27 cellular contexts compared by ENCODE assay signal in the genomic region with DNA sequence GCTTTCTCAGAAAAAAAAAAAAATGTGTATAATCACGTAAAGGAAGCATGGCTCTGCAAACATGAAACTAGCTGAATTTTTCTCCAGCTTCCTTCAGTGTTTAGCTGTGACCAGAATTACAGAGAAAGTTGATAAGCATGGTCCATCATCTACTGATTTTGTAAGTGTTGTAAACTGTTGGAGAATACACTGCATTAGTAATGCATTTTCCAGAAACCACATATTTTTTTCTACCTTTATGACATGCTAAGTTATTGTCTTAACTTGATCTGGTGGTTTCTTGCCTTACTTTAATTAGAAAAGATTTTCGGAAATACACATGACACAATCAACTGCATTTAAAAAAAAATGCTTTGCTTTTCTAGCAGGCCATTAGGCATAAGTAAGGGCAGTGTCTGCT.
A peak's percentile ranks its signal among the peaks of the same experiment; 100 is the strongest.
DNase-seq lines count a peak whose midpoint lies in the region; TF ChIP-seq lines count a peak whose summit lies in the region.
"Had no signal": no experiment of that assay in that cellular context is flagged by ENCODE, and none has a peak within 500 bp of the region (broad histone marks: within the 10 kb centered on the region; RNA-seq: fewer than 3 reads in every experiment).

No MANE protein-coding gene starts in this region.

- no peaks in the 10 kb centered on the region for H3K36me3 ChIP-seq in breast epithelium
- H3K36me3 ChIP-seq: esophagus muscularis mucosa, gastroesophageal sphincter, neutrophil, prostate gland, sigmoid colon, SJCRH30 had no signal

- peak overlapping the region; percentile 51 to 72 for H3K27ac ChIP-seq in breast epithelium
- H3K27ac ChIP-seq: C4-2B, esophagus muscularis mucosa, gastroesophageal sphincter, neutrophil, prostate gland, SJCRH30 had no signal

- DNase-seq in M059J (ENCODE audit: low read depth) (peak; percentile 72), breast epithelium (ENCODE audit: low spot score in 2 of 2) (no peak), iris pigment epithelial cell (ENCODE audit: low read depth) (peak; percentile 34), hypothalamus (lab: John Stamatoyannopoulos, UW) (no peak), cerebellum (ENCODE audit: low spot score) (no peak), retina (no peak), hepatic stellate cell (ENCODE audit: low spot score) (no peak)
- DNase-seq: activated B cell treated with CpG ODN at 0.5 μM for 24 hours; activated CD4-positive, alpha-beta T cell treated with anti-CD3 and anti-CD28 coated beads, Interleukin-2, amount 10 ng/mL, durations not matched to agents 7 days and 5 days; activated effector memory CD4-positive, alpha-beta T cell treated with anti-CD3 and anti-CD28 coated beads, Interleukin-2, amount 50 U/mL, for 16 hours; activated T-cell treated with anti-CD3 and anti-CD28 coated beads, Interleukin-2, amount 50 U/mL, for 1 hour; aorta; Caco-2; DMS53; endodermal cell; left ventricle myocardium superior; NCI-H146; NCI-H2107; NCI-H82; sigmoid colon; SJCRH30; stimulated activated CD4-positive, alpha-beta T cell treated with anti-CD3 and anti-CD28 coated beads, Interleukin-4, amount 100 ng/mL, for 4 hours had no signal

- TF ChIP-seq CTCF in breast epithelium (IDR thresholded peaks at IDR 0.05) = no peak

- no peak overlapping the region for H3K4me3 ChIP-seq in breast epithelium
- H3K4me3 ChIP-seq: esophagus muscularis mucosa, gastroesophageal sphincter, prostate gland, sigmoid colon, SJCRH30 had no signal

- TF ChIP-seq POLR2A in breast epithelium (IDR thresholded peaks at IDR 0.05) = no peak

- H3K9me3 ChIP-seq in breast epithelium = no peaks in the 10 kb centered on the region
- H3K9me3 ChIP-seq: Caco-2, esophagus muscularis mucosa, gastroesophageal sphincter, neutrophil, prostate gland, sigmoid colon, SJCRH30 had no signal

- H3K4me1 ChIP-seq in breast epithelium = no peaks in the 10 kb centered on the region
- H3K4me1 ChIP-seq: prostate gland had no signal

- intact Hi-C loops in breast epithelium (cut with DNase I; ENCODE audit: low total_unique reads) = no loop called here

- H3K27me3 ChIP-seq in breast epithelium = no peaks in the 10 kb centered on the region
- H3K27me3 ChIP-seq: esophagus muscularis mucosa, gastroesophageal sphincter, neutrophil, sigmoid colon, SJCRH30 had no signal

Comparison
In these comparisons a context has a peak if more than half of its experiments do, and no peak if none do; other contexts are left out.
1. DNase-seq: peak in M059J (single experiment) and iris pigment epithelial cell (single experiment); none in breast epithelium (0 of 2), hypothalamus (0 of 51), cerebellum (single experiment), retina (single experiment) and hepatic stellate cell (single experiment).